Comparison of ENCODE assay signal across 13 cellular contexts in the genomic region with DNA sequence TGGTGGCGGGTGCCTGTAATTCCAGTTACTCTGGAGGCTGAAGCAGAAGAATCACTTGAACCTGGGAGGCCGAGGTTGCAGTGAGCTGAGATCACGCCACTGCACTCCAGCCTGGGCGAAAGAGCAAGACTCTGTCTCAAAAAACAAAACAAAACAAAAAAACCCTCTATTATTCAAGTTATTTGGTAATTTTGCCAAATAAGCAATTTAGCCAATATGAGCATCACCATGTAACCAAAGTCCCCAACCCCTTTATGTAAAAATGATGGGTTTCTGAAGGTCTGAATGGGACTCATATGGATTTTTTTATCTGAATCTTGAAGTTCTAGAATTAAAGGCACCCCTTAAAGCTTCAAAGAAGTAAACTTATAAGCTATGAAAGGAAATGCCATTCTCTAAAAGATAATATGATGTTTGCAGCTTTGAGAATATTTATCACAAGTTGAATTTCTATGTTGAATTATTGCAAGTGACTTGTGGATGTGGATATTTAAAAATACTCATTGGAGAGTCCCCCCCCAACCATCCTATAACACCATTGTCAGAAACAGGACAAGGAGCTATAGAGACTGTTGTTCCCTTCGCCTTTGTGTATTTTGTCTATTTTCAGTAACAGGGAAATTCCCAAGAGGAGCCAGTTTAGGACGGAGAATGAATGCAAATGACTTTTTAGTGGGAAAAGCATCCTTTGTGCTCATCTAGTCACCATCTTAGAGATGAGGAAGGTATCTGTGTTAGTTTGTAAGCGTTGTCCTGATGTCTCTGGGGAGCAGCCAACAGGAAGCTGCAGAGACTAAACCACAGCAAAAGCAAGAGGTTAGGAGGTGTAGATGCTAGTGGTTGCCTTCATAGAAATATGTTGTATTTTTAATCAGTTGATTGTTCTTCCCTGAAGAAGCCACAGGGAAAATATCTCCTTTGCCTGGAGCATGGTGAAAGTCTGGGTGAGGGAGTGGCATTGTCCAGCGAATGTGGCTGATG.
DNase-seq lines count a peak whose midpoint lies in the region; ATAC-seq and TF ChIP-seq lines count a peak whose summit lies in the region.
"Had no signal": no experiment of that assay in that cellular context is flagged by ENCODE, and none has a peak within 500 bp of the region (broad histone marks: within the 10 kb centered on the region; RNA-seq: fewer than 3 reads in every experiment).

No MANE protein-coding gene starts in this region.

- peak overlapping the region; percentile 75 for H3K27ac ChIP-seq in DND-41 (ENCODE audit: low read length)

- H3K9ac ChIP-seq in DND-41 (ENCODE audit: low read depth, low read length), result no peak overlapping the region

- H3K4me3 ChIP-seq in DND-41 (ENCODE audit: low read depth in 1 of 2, low read length in 2 of 2), result no peak overlapping the region

- peaks cover 16% of the 10 kb centered on the region for H3K36me3 Mint-ChIP-seq in T-helper 1 cell treated with Interleukin-12 subunit alpha and Interleukin-12 subunit beta and Interleukin-4 antibody, amounts not matched to agents 30 μg/mL and 1 μg/mL, for 36 hours (ENCODE audit: low read depth)
- H3K36me3 Mint-ChIP-seq in mesothelial cell of epicardium, result peaks cover 8% of the 10 kb centered on the region

- TF ChIP-seq CTCF in DND-41 (IDR thresholded peaks at IDR 0.05; ENCODE audit: borderline replicate concordance, extremely low read depth, low read length, poor library complexity, severe bottlenecking), result no peak
- TF ChIP-seq CTCF in GM20000 (IDR thresholded peaks at IDR 0.05; ENCODE audit: extremely low read depth, missing control alignments), result no peak
- no peak for TF ChIP-seq CTCF in mesothelial cell of epicardium (IDR thresholded peaks at IDR 0.05; ENCODE audit: unreplicated experiment)

- no peaks in the 10 kb centered on the region for H3K27me3 ChIP-seq in DND-41 (ENCODE audit: insufficient read depth, low read length, poor library complexity)

- peaks cover 59% of the 10 kb centered on the region for H3K4me1 ChIP-seq in DND-41 (ENCODE audit: insufficient read depth, low read length)

- H3K27me3 Mint-ChIP-seq in T-helper 1 cell treated with Interleukin-12 subunit alpha and Interleukin-12 subunit beta and Interleukin-4 antibody, amounts not matched to agents 30 μg/mL and 1 μg/mL, for 36 hours (ENCODE audit: low read depth), result no peaks in the 10 kb centered on the region
- H3K27me3 Mint-ChIP-seq in mesothelial cell of epicardium (ENCODE audit: low read depth), result no peaks in the 10 kb centered on the region

- peak overlapping the region; percentile 59 for H3K27ac Mint-ChIP-seq in T-helper 1 cell treated with Interleukin-12 subunit alpha and Interleukin-12 subunit beta and Interleukin-4 antibody, amounts not matched to agents 30 μg/mL and 1 μg/mL, for 36 hours
- peak overlapping the region; percentile 43 for H3K27ac Mint-ChIP-seq in mesothelial cell of epicardium

- no peaks in the 10 kb centered on the region for H3K9me3 ChIP-seq in DND-41 (ENCODE audit: insufficient read depth, low read length, severe bottlenecking)

- no peak overlapping the region for H2AFZ ChIP-seq in DND-41 (ENCODE audit: low read depth, low read length)

- H3K4me1 Mint-ChIP-seq in T-helper 1 cell treated with Interleukin-12 subunit alpha and Interleukin-12 subunit beta and Interleukin-4 antibody, amounts not matched to agents 30 μg/mL and 1 μg/mL, for 36 hours (ENCODE audit: low read depth), result peaks cover 21% of the 10 kb centered on the region
- peaks cover 48% of the 10 kb centered on the region for H3K4me1 Mint-ChIP-seq in mesothelial cell of epicardium

- peaks cover 30% of the 10 kb centered on the region for H4K20me1 ChIP-seq in DND-41 (ENCODE audit: insufficient read depth, low read length)

- H3K9me3 Mint-ChIP-seq in T-helper 1 cell treated with Interleukin-12 subunit alpha and Interleukin-12 subunit beta and Interleukin-4 antibody, amounts not matched to agents 30 μg/mL and 1 μg/mL, for 36 hours, result no peaks in the 10 kb centered on the region
- H3K9me3 Mint-ChIP-seq in mesothelial cell of epicardium, result no peaks in the 10 kb centered on the region

- ATAC-seq in DND-41 (ENCODE audit: insufficient read depth, low read depth) (peak; percentile 100), GM21390 (IDR thresholded peaks at IDR 0.05; ENCODE audit: unreplicated experiment) (no peak)

- peaks cover 78% of the 10 kb centered on the region for H3K79me2 ChIP-seq in DND-41 (ENCODE audit: insufficient read depth, low read length)

- H3K4me2 ChIP-seq in DND-41 (ENCODE audit: insufficient read depth, low read length), result peak overlapping the region; percentile 50

- peaks cover 33% of the 10 kb centered on the region for H3K36me3 ChIP-seq in DND-41 (ENCODE audit: insufficient read depth, low read length)

- peak; percentile 69 for DNase-seq in DND-41
- peak; percentile 46 for DNase-seq in GM20000 (ENCODE audit: low spot score)
- DNase-seq in mesothelial cell of epicardium (ENCODE audit: low spot score in 2 of 2, unreplicated experiment in 2 of 2), result no peak
- no peak for DNase-seq in NK-92 treated with Interleukin-12 subunit alpha and Interleukin-12 subunit beta, amount 100 ng/mL, for 24 hours (lab: John Stamatoyannopoulos, UW)
- no peak for DNase-seq in SKM-1 treated with dmso at 0.1 percent for 144 hours (lab: John Stamatoyannopoulos, UW; ENCODE audit: unreplicated experiment)
- DNase-seq in hepatic stellate cell (ENCODE audit: low spot score), result no peak
- DNase-seq: kidney glomerular epithelial cell; NCI-H226; RPMI8226; stimulated activated CD4-positive, alpha-beta T cell treated with anti-CD3 and anti-CD28 coated beads, Interleukin-12 subunit alpha, Interleukin-12 subunit beta, amount 100 ng/mL, for 4 hours; stimulated activated CD8-positive, alpha-beta memory T cell treated with anti-CD3 and anti-CD28 coated beads, Interleukin-4, amount 100 ng/mL, for 48 hours had no signal

- H3K4me3 Mint-ChIP-seq in T-helper 1 cell treated with Interleukin-12 subunit alpha and Interleukin-12 subunit beta and Interleukin-4 antibody, amounts not matched to agents 30 μg/mL and 1 μg/mL, for 36 hours, result peak overlapping the region; percentile 60
- H3K4me3 Mint-ChIP-seq in mesothelial cell of epicardium, result no peak overlapping the region

Comparison
In these comparisons a context has a peak if more than half of its experiments do, and no peak if none do; other contexts are left out.
1. DNase-seq: peak in DND-41 (single experiment) and GM20000 (single experiment); none in mesothelial cell of epicardium (0 of 2), NK-92 treated with Interleukin-12 subunit alpha and Interleukin-12 subunit beta, amount 100 ng/mL, for 24 hours (single experiment), SKM-1 treated with dmso at 0.1 percent for 144 hours (single experiment) and hepatic stellate cell (single experiment).